In genomic region chr2:67702284-67702683, GRCh38 we compare ENCODE assay signal across 1 cellular context.
TF ChIP-seq lines count a peak whose summit lies in the region.

No MANE protein-coding gene starts in this region.

TF ChIP-seq in SK-N-SH, 30 proteins besides CTCF, POLR2A, EP300 and RAD21:
- TF ChIP-seq RCOR1 (IDR thresholded peaks at IDR 0.05; ENCODE audit: low read length) (peak; percentile 99), CHD2 (IDR thresholded peaks at IDR 0.05; ENCODE audit: low read length, partially characterized antibody) (peak; percentile 87), REST (IDR thresholded peaks at IDR 0.05; ENCODE audit: low read depth, low read length) (no peak), MAX (IDR thresholded peaks at IDR 0.05; ENCODE audit: low read depth) (no peak), GATA2 (CRISPR knock-in tag; IDR thresholded peaks at IDR 0.05) (peak; percentile 96), NRF1 (IDR thresholded peaks at IDR 0.05; ENCODE audit: low read depth, low read length) (no peak), USF1 (IDR thresholded peaks at IDR 0.05; ENCODE audit: borderline replicate concordance, low read depth) (no peak), FOXJ3 (CRISPR knock-in tag; IDR thresholded peaks at IDR 0.05) (peak; percentile 71; the same call in 1 of the 2 replicates), TEAD4 (IDR thresholded peaks at IDR 0.05; ENCODE audit: borderline replicate concordance, insufficient read depth) (peak; percentile 70), IRF3 (IDR thresholded peaks at IDR 0.05; ENCODE audit: low read depth, low read length) (no peak), RXRA (IDR thresholded peaks at IDR 0.05; ENCODE audit: borderline replicate concordance, low read depth) (no peak), GABPA (IDR thresholded peaks at IDR 0.05; ENCODE audit: low read depth) (no peak), TCF12 (IDR thresholded peaks at IDR 0.05) (peak; percentile 83)
TF ChIP-seq in SK-N-SH: peak in this region for 6.
